ENCODE assay signal across 14 cellular contexts in the genomic region with DNA sequence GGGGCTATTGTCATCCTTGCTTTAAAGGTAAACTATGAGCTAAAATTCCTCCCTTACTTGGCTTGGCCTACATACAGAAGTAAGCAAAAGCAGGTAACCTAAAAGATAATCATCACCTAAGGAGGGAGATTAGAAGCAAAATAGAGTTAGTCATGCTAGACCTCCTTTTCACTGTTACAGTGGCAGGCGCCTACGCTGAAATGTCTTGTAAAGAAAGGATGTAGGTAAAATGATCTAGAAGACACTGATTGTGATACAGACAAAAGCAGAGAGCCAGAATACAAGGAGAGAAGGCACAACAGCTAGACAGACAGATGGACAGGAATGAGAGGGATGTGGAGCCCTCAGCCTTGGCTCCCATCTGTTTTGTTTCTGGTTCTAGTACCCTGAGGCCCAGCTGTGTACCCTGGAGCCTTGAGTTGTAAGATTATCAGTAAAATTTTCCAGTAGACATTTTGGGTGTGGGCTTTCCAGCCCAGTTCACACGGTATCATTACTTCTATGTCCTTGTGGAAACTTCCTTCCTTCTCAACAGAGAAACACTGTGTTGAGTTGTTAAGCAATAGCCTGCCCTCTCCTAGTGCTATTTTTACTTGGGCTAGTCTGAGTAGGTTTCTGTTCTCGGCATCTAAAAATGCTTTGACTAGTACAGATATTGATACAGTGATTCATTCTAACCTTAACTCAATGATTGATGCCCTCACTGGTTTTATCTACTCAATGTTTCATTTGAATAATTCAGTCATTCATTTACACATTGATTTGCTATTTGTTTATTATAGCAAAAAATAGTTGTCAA. TPM values are rescaled to one million over a fixed set of nuclear protein-coding genes. Genes with fewer than 3 reads are reported as not detected.
DNase-seq lines count a peak whose midpoint lies in the region; ATAC-seq, FAIRE-seq and TF ChIP-seq lines count a peak whose summit lies in the region.
"Had no signal": no experiment of that assay in that cellular context is flagged by ENCODE, and none has a peak within 500 bp of the region (broad histone marks: within the 10 kb centered on the region; RNA-seq: fewer than 3 reads in every experiment).

No MANE protein-coding gene starts in this region.

- intact Hi-C loops in esophagus squamous epithelium (cut with DNase I) = no loop called here

- H3K27ac Mint-ChIP-seq in osteocyte (ENCODE audit: unreplicated experiment) = no peak overlapping the region

- H3K9me3 ChIP-seq in esophagus squamous epithelium = no peaks in the 10 kb centered on the region
- H3K9me3 ChIP-seq: SK-N-SH, upper lobe of right lung had no signal

- H3K4me3 ChIP-seq in esophagus squamous epithelium = no peak overlapping the region
- H3K4me3 ChIP-seq: upper lobe of right lung had no signal

- H3K4me1 Mint-ChIP-seq in osteocyte (ENCODE audit: unreplicated experiment) = no peaks in the 10 kb centered on the region

- 41 to 49% methylated on average over 4 of the region's 4 CpGs for WGBS in esophagus squamous epithelium, 2 donors

- DNase-seq in GM19239 (ENCODE audit: insufficient read length, low spot score) (no peak), osteocyte (ENCODE audit: extremely low spot score, unreplicated experiment) (peak; percentile 5), frontal cortex (ENCODE audit: low spot score in 2 of 2) (no peak), esophagus squamous epithelium (lab: John Stamatoyannopoulos, UW) (no peak), OCI-M1 (lab: John Stamatoyannopoulos, UW) (no peak), NCI-H510A (lab: John Stamatoyannopoulos, UW) (no peak)
- DNase-seq: SK-N-SH; stimulated activated CD4-positive, alpha-beta T cell treated with anti-CD3 and anti-CD28 coated beads, Interleukin-4, amount 100 ng/mL, for 4 hours; upper lobe of right lung had no signal

- no peak overlapping the region for H3K4me3 Mint-ChIP-seq in osteocyte (ENCODE audit: unreplicated experiment)

- H3K4me1 ChIP-seq in esophagus squamous epithelium = no peaks in the 10 kb centered on the region
- H3K4me1 ChIP-seq: upper lobe of right lung had no signal

- TF ChIP-seq CTCF in osteocyte (IDR thresholded peaks at IDR 0.05) = no peak
- no peak for TF ChIP-seq CTCF in esophagus squamous epithelium (IDR thresholded peaks at IDR 0.05)

- no peaks in the 10 kb centered on the region for H3K36me3 Mint-ChIP-seq in osteocyte (ENCODE audit: unreplicated experiment)

- H3K27me3 Mint-ChIP-seq in osteocyte (ENCODE audit: unreplicated experiment) = peaks cover 6% of the 10 kb centered on the region

- H3K27me3 ChIP-seq in esophagus squamous epithelium = no peaks in the 10 kb centered on the region
- H3K27me3 ChIP-seq: upper lobe of right lung had no signal

- peak overlapping the region in 1 of 4 donors; percentile 32 for H3K27ac ChIP-seq in esophagus squamous epithelium
- H3K27ac ChIP-seq: upper lobe of right lung had no signal

- ATAC-seq in HG02571 (IDR thresholded peaks at IDR 0.05; ENCODE audit: unreplicated experiment) = peak; percentile 92
- peak; percentile 89 for ATAC-seq in HG03378 (IDR thresholded peaks at IDR 0.05; ENCODE audit: unreplicated experiment)
- ATAC-seq: upper lobe of right lung had no signal

- H3K36me3 ChIP-seq in esophagus squamous epithelium = no peaks in the 10 kb centered on the region
- H3K36me3 ChIP-seq: upper lobe of right lung had no signal

- FAIRE-seq in GM19239 (lab: Jason Lieb, UNC) (peak; percentile 80), frontal cortex (lab: Jason Lieb, UNC) (no peak)
- FAIRE-seq: islet of Langerhans had no signal

- TF ChIP-seq POLR2A in esophagus squamous epithelium (IDR thresholded peaks at IDR 0.05) = no peak

- no peaks in the 10 kb centered on the region for H3K9me3 Mint-ChIP-seq in osteocyte (ENCODE audit: unreplicated experiment)

RNA-seq across cellular contexts. Expression of a gene that starts 7.7 kb away (rescaled TPM):
- total RNA-seq in osteocyte (not detected in 2 replicates), frontal cortex (not detected), esophagus squamous epithelium (not detected)
- total RNA-seq: activated CD8-positive, alpha-beta memory T cell treated with anti-CD3 and anti-CD28 coated beads for 36 hours; epithelial cell of proximal tubule; upper lobe of right lung had no signal
